7 cellular contexts compared by ENCODE assay signal in the genomic region with DNA sequence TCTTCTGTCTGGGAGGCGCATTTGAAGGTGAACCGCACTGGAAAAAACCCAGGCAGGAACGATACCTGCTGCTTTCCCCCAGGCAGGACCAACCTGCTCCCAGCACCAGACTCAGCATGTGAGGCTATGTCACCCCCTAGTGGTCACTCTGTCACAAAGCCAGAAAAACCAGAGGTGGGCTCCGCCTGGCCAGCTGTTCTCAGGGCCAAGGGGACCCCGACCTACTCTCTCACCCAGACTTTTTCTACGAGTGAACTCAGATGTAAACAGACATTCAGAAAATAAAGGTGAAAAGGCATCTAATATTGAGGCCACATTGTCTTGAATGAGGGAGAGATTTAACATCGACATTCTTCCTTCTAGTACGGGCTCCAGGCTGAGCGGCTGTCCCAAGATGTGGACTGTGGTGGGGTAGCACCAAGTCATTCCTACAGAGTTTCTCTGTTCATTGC.
DNase-seq lines count a peak whose midpoint lies in the region; ATAC-seq and TF ChIP-seq lines count a peak whose summit lies in the region.

No MANE protein-coding gene starts in this region.

- H3F3A ChIP-seq in PC-9 (ENCODE audit: insufficient read depth, low read depth), result no peaks in the 10 kb centered on the region

- intact Hi-C loops in PC-9 (cut with micrococcal nuclease; ENCODE audit: unreplicated experiment), result loop anchor here (1.0 to 10.0 kb wide), 6 partner anchors 133 to 444 kb away; no protein-coding TSS in a partner anchor

- DNase-seq in GM12864 (ENCODE audit: low read depth) (no peak), HPDE6-E6E7 (ENCODE audit: extremely low spot score) (peak; percentile 77), PC-9 (peak; percentile 60 to 75), foreskin keratinocyte (peak; percentile 17 to 54), osteoblast (ENCODE audit: insufficient read length, low spot score, missing footprints) (peak; percentile 96)
- peak; percentile 81 for DNase-seq in activated effector memory CD4-positive, alpha-beta T cell treated with anti-CD3 and anti-CD28 coated beads, Interleukin-2, amount 50 U/mL, for 16 hours

- H3K36me3 ChIP-seq in PC-9 (ENCODE audit: low read depth), result no peaks in the 10 kb centered on the region
- no peaks in the 10 kb centered on the region for H3K36me3 ChIP-seq in osteoblast (ENCODE audit: insufficient read depth, low read length)

- H3K9me2 ChIP-seq in PC-9 (ENCODE audit: insufficient read depth), result no peaks in the 10 kb centered on the region

- H3K27me3 ChIP-seq in PC-9 (ENCODE audit: insufficient read depth, low read depth) (no peaks in the 10 kb centered on the region), foreskin keratinocyte (no peaks in the 10 kb centered on the region), osteoblast (ENCODE audit: insufficient read depth, low read length) (peaks cover 11% of the 10 kb centered on the region)

- H2AFZ ChIP-seq in PC-9 (no peak overlapping the region), osteoblast (ENCODE audit: low read length) (no peak overlapping the region)

- BruUV-seq in PC-9 (replicated peaks; lab: Mats Ljungman, UMichigan), result no TSS peak

- H4K20me1 ChIP-seq in PC-9 (ENCODE audit: insufficient read depth) (no peaks in the 10 kb centered on the region), osteoblast (ENCODE audit: insufficient read depth, low read length) (no peaks in the 10 kb centered on the region)

- H3K4me2 ChIP-seq in PC-9 (0 out of 2 replicates have a peak overlapping the region, but pooled peaks have one; percentile 15), osteoblast (ENCODE audit: insufficient read depth, low read length) (no peak overlapping the region)

- ATAC-seq in foreskin keratinocyte, result peak; percentile 65
- ATAC-seq in HG03108 (IDR thresholded peaks at IDR 0.05; ENCODE audit: unreplicated experiment), result no peak

- H3K4me1 ChIP-seq in PC-9 (replicated peaks; ENCODE audit: insufficient read depth) (peaks cover 15% of the 10 kb centered on the region), foreskin keratinocyte (peaks cover 9% of the 10 kb centered on the region), osteoblast (ENCODE audit: insufficient read depth, low read length) (peaks cover 42% of the 10 kb centered on the region)

- H3K27ac ChIP-seq in PC-9 (no peak overlapping the region), foreskin keratinocyte (no peak overlapping the region), osteoblast (ENCODE audit: low read depth, low read length) (no peak overlapping the region)

- CTCF ChIA-PET in PC-9 (lab: Charles Lee), result interaction anchor here (0.6 to 1.7 kb wide), 8 partner anchors 12 to 129 kb away, joined by 3 to 7 read pairs (median 3); no protein-coding TSS in a partner anchor

- H3K9me3 ChIP-seq in PC-9 (ENCODE audit: insufficient read depth, low read depth) (no peaks in the 10 kb centered on the region), osteoblast (ENCODE audit: low read depth, low read length) (no peaks in the 10 kb centered on the region)

- TF ChIP-seq CTCF in GM12864 (IDR thresholded peaks at IDR 0.05; ENCODE audit: low read depth, low read length, missing control alignments) (peak; percentile 93), PC-9 (conservative IDR thresholded peaks at IDR 0.05) (peak; percentile 99), foreskin keratinocyte (conservative IDR thresholded peaks at IDR 0.05) (peak; percentile 95), osteoblast (IDR thresholded peaks at IDR 0.05; ENCODE audit: extremely low read depth, low read depth, low read length) (peak; percentile 93)

- no peaks in the 10 kb centered on the region for H3K79me2 ChIP-seq in PC-9 (ENCODE audit: low read depth)
- H3K79me2 ChIP-seq in osteoblast (ENCODE audit: insufficient read depth, low read length), result no peaks in the 10 kb centered on the region

- H3K4me3 ChIP-seq in GM12864 (ENCODE audit: low read depth, low read length) (no peak overlapping the region), PC-9 (no peak overlapping the region), osteoblast (ENCODE audit: insufficient read depth, low read length) (no peak overlapping the region)

- POLR2A ChIA-PET in PC-9 (lab: Charles Lee; ENCODE audit: unreplicated experiment), result no interaction called here
